In the genomic region with DNA sequence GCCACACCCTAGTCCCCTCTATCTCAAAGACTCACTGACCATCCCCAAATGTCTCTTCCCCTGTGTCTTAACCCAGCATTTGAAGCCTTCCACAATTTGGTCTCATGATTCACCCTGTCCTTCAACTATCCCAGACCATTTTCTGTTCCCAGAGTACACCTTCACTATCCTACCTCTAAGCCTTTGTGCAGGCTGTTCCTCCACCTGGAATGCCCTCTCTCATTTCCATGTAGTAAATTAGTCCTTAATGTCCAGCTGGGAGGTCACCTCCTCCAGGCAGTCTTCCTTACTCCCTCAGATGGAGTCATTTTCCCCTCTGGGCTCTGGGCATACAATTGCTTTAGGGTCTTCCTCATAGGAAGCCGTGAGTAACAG, we compare ENCODE assay signal across 1 cellular context.
TF ChIP-seq lines count a peak whose summit lies in the region.

No MANE protein-coding gene starts in this region.

TF ChIP-seq in K562, 482 proteins besides CTCF, POLR2A, EP300 and RAD21 (continued from another document and continues in another):
- TF ChIP-seq EGR1 (conservative IDR thresholded peaks at IDR 0.05) (no peak), RFX1 (IDR thresholded peaks at IDR 0.05) (no peak), NCOA1 (IDR thresholded peaks at IDR 0.05; ENCODE audit: low read depth) (no peak), NFE2 (IDR thresholded peaks at IDR 0.05; ENCODE audit: low read depth) (no peak), PTBP1 (IDR thresholded peaks at IDR 0.05; ENCODE audit: low read depth, low read length) (peak; percentile 95), RBM34 (IDR thresholded peaks at IDR 0.05; ENCODE audit: borderline replicate concordance, insufficient read depth, low read length) (no peak), CC2D1A (IDR thresholded peaks at IDR 0.05) (no peak), BCOR (IDR thresholded peaks at IDR 0.05) (peak; percentile 100), MCM3 (IDR thresholded peaks at IDR 0.05) (no peak), MCM7 (IDR thresholded peaks at IDR 0.05) (no peak), HDAC1 (IDR thresholded peaks at IDR 0.05) (peak in 1 of 2 experiments; percentile 89; a peak in 2 of 4 replicates), POLR2B (IDR thresholded peaks at IDR 0.05; ENCODE audit: low read depth, partially characterized antibody) (no peak), ZNF124 (CRISPR knock-in tag; IDR thresholded peaks at IDR 0.05) (no peak), MAFG (tag; conservative IDR thresholded peaks at IDR 0.05) (no peak), MECOM (CRISPR knock-in tag; IDR thresholded peaks at IDR 0.05) (peak; percentile 73; the same call in 1 of the 2 replicates), NUFIP1 (IDR thresholded peaks at IDR 0.05; ENCODE audit: partially characterized antibody) (no peak), ZNF263 (CRISPR knock-in tag; IDR thresholded peaks at IDR 0.05; ENCODE audit: borderline replicate concordance) (no peak; the same call in 1 of the 2 replicates), RNF2 (IDR thresholded peaks at IDR 0.05) (no peak), ZNF146 (CRISPR knock-in tag; IDR thresholded peaks at IDR 0.05; ENCODE audit: unreplicated experiment) (no peak), MYNN (IDR thresholded peaks at IDR 0.05) (no peak), MYNN (CRISPR knock-in tag; IDR thresholded peaks at IDR 0.05) (no peak), GTF2E2 (tag; IDR thresholded peaks at IDR 0.05) (0 out of 2 replicates have a peak, but pooled peaks have one; percentile 10), DDX20 (tag; IDR thresholded peaks at IDR 0.05; ENCODE audit: low read depth) (no peak), KLF6 (CRISPR knock-in tag; IDR thresholded peaks at IDR 0.05; ENCODE audit: borderline replicate concordance) (no peak), RFX5 (IDR thresholded peaks at IDR 0.05; ENCODE audit: low read depth, low read length) (no peak), PHF21A (IDR thresholded peaks at IDR 0.05; ENCODE audit: borderline replicate concordance, low read depth) (no peak), KAT2B (IDR thresholded peaks at IDR 0.05; ENCODE audit: low read depth, low read length) (peak; percentile 7), OTX1 (CRISPR knock-in tag; IDR thresholded peaks at IDR 0.05) (0 out of 2 replicates have a peak, but pooled peaks have one; percentile 10), SAFB (IDR thresholded peaks at IDR 0.05; ENCODE audit: borderline replicate concordance, low read depth, low read length) (no peak), RBFOX2 (IDR thresholded peaks at IDR 0.05; ENCODE audit: low read depth, low read length) (no peak), ZNF668 (CRISPR knock-in tag; IDR thresholded peaks at IDR 0.05) (peak; percentile 61; the same call in 1 of the 2 replicates), PML (IDR thresholded peaks at IDR 0.05; ENCODE audit: low read length) (no peak), IFI16 (CRISPR knock-in tag; IDR thresholded peaks at IDR 0.05) (0 out of 2 replicates have a peak, but pooled peaks have one; percentile 49), LCOR (CRISPR knock-in tag; IDR thresholded peaks at IDR 0.05) (no peak; the same call in 1 of the 2 replicates), MEF2D (tag; conservative IDR thresholded peaks at IDR 0.05; ENCODE audit: low read depth) (no peak), E2F3 (CRISPR knock-in tag; IDR thresholded peaks at IDR 0.05) (0 out of 2 replicates have a peak, but pooled peaks have one; percentile 52), CAMTA2 (CRISPR knock-in tag; conservative IDR thresholded peaks at IDR 0.05) (no peak), SRSF3 (IDR thresholded peaks at IDR 0.05; ENCODE audit: insufficient read depth, low read length) (no peak), NELFE (IDR thresholded peaks at IDR 0.05; ENCODE audit: insufficient read depth, insufficient read length) (no peak), ZZZ3 (IDR thresholded peaks at IDR 0.05) (no peak), XRCC4 (IDR thresholded peaks at IDR 0.05; ENCODE audit: extremely low read depth, insufficient read depth, insufficient read length) (no peak)
- TF ChIP-seq, protein P1, sequence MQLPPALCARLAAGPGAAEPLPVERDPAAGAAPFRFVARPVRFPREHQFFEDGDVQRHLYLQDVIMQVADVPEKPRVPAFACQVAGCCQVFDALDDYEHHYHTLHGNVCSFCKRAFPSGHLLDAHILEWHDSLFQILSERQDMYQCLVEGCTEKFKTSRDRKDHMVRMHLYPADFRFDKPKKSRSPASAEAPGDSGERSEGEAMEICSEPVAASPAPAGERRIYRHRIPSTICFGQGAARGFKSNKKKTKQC (CRISPR knock-in tag; IDR thresholded peaks at IDR 0.05): no peak
- TF ChIP-seq, protein P2, sequence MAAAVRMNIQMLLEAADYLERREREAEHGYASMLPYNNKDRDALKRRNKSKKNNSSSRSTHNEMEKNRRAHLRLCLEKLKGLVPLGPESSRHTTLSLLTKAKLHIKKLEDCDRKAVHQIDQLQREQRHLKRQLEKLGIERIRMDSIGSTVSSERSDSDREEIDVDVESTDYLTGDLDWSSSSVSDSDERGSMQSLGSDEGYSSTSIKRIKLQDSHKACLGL (CRISPR knock-in tag; IDR thresholded peaks at IDR 0.05; ENCODE audit: borderline replicate concordance, poor library complexity, severe bottlenecking): no peak
- TF ChIP-seq, protein P3, sequence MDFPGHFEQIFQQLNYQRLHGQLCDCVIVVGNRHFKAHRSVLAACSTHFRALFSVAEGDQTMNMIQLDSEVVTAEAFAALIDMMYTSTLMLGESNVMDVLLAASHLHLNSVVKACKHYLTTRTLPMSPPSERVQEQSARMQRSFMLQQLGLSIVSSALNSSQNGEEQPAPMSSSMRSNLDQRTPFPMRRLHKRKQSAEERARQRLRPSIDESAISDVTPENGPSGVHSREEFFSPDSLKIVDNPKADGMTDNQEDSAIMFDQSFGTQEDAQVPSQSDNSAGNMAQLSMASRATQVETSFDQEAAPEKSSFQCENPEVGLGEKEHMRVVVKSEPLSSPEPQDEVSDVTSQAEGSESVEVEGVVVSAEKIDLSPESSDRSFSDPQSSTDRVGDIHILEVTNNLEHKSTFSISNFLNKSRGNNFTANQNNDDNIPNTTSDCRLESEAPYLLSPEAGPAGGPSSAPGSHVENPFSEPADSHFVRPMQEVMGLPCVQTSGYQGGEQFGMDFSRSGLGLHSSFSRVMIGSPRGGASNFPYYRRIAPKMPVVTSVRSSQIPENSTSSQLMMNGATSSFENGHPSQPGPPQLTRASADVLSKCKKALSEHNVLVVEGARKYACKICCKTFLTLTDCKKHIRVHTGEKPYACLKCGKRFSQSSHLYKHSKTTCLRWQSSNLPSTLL (IDR thresholded peaks at IDR 0.05): no peak
- TF ChIP-seq, protein P4, sequence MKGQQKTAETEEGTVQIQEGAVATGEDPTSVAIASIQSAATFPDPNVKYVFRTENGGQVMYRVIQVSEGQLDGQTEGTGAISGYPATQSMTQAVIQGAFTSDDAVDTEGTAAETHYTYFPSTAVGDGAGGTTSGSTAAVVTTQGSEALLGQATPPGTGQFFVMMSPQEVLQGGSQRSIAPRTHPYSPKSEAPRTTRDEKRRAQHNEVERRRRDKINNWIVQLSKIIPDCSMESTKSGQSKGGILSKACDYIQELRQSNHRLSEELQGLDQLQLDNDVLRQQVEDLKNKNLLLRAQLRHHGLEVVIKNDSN (CRISPR knock-in tag; IDR thresholded peaks at IDR 0.05): no peak
- TF ChIP-seq, protein P5, sequence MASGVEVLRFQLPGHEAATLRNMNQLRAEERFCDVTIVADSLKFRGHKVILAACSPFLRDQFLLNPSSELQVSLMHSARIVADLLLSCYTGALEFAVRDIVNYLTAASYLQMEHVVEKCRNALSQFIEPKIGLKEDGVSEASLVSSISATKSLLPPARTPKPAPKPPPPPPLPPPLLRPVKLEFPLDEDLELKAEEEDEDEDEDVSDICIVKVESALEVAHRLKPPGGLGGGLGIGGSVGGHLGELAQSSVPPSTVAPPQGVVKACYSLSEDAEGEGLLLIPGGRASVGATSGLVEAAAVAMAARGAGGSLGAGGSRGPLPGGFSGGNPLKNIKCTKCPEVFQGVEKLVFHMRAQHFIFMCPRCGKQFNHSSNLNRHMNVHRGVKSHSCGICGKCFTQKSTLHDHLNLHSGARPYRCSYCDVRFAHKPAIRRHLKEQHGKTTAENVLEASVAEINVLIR (CRISPR knock-in tag; IDR thresholded peaks at IDR 0.05): no peak
- TF ChIP-seq, protein P6, sequence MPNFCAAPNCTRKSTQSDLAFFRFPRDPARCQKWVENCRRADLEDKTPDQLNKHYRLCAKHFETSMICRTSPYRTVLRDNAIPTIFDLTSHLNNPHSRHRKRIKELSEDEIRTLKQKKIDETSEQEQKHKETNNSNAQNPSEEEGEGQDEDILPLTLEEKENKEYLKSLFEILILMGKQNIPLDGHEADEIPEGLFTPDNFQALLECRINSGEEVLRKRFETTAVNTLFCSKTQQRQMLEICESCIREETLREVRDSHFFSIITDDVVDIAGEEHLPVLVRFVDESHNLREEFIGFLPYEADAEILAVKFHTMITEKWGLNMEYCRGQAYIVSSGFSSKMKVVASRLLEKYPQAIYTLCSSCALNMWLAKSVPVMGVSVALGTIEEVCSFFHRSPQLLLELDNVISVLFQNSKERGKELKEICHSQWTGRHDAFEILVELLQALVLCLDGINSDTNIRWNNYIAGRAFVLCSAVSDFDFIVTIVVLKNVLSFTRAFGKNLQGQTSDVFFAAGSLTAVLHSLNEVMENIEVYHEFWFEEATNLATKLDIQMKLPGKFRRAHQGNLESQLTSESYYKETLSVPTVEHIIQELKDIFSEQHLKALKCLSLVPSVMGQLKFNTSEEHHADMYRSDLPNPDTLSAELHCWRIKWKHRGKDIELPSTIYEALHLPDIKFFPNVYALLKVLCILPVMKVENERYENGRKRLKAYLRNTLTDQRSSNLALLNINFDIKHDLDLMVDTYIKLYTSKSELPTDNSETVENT (CRISPR knock-in tag; IDR thresholded peaks at IDR 0.05): no peak
- TF ChIP-seq, protein P7, sequence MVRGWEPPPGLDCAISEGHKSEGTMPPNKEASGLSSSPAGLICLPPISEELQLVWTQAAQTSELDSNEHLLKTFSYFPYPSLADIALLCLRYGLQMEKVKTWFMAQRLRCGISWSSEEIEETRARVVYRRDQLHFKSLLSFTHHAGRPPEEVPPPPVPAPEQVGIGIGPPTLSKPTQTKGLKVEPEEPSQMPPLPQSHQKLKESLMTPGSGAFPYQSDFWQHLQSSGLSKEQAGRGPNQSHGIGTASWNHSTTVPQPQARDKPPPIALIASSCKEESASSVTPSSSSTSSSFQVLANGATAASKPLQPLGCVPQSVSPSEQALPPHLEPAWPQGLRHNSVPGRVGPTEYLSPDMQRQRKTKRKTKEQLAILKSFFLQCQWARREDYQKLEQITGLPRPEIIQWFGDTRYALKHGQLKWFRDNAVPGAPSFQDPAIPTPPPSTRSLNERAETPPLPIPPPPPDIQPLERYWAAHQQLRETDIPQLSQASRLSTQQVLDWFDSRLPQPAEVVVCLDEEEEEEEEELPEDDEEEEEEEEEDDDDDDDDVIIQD (CRISPR knock-in tag; IDR thresholded peaks at IDR 0.05): no peak
- TF ChIP-seq, protein P8, sequence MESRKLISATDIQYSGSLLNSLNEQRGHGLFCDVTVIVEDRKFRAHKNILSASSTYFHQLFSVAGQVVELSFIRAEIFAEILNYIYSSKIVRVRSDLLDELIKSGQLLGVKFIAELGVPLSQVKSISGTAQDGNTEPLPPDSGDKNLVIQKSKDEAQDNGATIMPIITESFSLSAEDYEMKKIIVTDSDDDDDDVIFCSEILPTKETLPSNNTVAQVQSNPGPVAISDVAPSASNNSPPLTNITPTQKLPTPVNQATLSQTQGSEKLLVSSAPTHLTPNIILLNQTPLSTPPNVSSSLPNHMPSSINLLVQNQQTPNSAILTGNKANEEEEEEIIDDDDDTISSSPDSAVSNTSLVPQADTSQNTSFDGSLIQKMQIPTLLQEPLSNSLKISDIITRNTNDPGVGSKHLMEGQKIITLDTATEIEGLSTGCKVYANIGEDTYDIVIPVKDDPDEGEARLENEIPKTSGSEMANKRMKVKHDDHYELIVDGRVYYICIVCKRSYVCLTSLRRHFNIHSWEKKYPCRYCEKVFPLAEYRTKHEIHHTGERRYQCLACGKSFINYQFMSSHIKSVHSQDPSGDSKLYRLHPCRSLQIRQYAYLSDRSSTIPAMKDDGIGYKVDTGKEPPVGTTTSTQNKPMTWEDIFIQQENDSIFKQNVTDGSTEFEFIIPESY (CRISPR knock-in tag; IDR thresholded peaks at IDR 0.05): no peak
- TF ChIP-seq, protein P9, sequence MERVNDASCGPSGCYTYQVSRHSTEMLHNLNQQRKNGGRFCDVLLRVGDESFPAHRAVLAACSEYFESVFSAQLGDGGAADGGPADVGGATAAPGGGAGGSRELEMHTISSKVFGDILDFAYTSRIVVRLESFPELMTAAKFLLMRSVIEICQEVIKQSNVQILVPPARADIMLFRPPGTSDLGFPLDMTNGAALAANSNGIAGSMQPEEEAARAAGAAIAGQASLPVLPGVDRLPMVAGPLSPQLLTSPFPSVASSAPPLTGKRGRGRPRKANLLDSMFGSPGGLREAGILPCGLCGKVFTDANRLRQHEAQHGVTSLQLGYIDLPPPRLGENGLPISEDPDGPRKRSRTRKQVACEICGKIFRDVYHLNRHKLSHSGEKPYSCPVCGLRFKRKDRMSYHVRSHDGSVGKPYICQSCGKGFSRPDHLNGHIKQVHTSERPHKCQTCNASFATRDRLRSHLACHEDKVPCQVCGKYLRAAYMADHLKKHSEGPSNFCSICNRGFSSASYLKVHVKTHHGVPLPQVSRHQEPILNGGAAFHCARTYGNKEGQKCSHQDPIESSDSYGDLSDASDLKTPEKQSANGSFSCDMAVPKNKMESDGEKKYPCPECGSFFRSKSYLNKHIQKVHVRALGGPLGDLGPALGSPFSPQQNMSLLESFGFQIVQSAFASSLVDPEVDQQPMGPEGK (CRISPR knock-in tag; IDR thresholded peaks at IDR 0.05; ENCODE audit: borderline replicate concordance): no peak
- TF ChIP-seq, protein P10, sequence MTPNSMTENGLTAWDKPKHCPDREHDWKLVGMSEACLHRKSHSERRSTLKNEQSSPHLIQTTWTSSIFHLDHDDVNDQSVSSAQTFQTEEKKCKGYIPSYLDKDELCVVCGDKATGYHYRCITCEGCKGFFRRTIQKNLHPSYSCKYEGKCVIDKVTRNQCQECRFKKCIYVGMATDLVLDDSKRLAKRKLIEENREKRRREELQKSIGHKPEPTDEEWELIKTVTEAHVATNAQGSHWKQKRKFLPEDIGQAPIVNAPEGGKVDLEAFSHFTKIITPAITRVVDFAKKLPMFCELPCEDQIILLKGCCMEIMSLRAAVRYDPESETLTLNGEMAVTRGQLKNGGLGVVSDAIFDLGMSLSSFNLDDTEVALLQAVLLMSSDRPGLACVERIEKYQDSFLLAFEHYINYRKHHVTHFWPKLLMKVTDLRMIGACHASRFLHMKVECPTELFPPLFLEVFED (CRISPR knock-in tag; conservative IDR thresholded peaks at IDR 0.05): 0 out of 2 replicates have a peak, but pooled peaks have one; percentile 38
- TF ChIP-seq, protein P11, sequence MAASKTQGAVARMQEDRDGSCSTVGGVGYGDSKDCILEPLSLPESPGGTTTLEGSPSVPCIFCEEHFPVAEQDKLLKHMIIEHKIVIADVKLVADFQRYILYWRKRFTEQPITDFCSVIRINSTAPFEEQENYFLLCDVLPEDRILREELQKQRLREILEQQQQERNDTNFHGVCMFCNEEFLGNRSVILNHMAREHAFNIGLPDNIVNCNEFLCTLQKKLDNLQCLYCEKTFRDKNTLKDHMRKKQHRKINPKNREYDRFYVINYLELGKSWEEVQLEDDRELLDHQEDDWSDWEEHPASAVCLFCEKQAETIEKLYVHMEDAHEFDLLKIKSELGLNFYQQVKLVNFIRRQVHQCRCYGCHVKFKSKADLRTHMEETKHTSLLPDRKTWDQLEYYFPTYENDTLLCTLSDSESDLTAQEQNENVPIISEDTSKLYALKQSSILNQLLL (CRISPR knock-in tag; IDR thresholded peaks at IDR 0.05; ENCODE audit: borderline replicate concordance): no peak
